In the genomic region with DNA sequence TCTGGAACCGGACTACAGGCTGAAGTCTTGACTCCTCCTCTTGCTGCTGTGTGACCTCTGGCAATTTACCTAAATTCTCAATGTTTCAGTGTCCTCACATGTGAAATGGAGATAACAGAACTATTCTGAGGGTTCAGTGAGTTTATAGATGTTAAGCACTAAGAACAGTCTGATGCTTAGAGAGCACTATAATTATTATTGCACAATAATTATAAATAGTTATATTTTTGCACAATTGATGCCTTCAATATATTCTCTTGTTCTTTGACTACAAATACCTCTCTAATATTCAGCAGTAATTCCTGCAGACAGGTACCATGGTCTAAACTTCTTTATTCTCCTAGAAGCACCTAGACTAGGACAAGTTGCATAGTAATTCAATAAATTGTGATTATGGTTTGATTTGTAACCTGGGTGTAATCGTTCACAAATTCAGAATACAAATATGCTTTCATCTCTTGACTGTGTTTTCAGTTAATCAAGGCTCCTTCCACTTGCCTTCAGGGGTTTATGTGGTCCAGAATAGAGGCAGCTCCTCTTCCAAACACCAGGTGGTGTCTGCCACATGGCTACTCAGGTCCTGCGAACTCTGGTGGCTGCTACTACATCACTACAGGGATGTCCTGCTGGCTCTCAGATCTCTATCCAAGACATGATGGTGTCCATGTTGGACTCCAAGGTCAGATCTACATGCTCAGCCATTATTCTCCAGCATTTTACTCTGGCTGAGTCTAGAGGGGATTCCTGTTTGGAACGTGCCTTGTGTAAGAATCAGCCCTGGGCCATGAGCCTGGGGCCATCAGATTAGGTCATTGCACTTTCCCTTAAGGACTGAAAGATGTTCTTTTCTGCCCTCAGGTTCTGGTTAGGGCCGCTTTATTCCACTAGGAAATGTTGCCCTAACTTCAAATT, we compare ENCODE assay signal across 9 cellular contexts.
DNase-seq lines count a peak whose midpoint lies in the region; ATAC-seq and TF ChIP-seq lines count a peak whose summit lies in the region.
"Had no signal": no experiment of that assay in that cellular context is flagged by ENCODE, and none has a peak within 500 bp of the region (broad histone marks: within the 10 kb centered on the region; RNA-seq: fewer than 3 reads in every experiment).

No MANE protein-coding gene starts in this region.

- peak; percentile 42 for ATAC-seq in GM18502 (IDR thresholded peaks at IDR 0.05; ENCODE audit: poor library complexity, unreplicated experiment)
- peak; percentile 48 for ATAC-seq in HG02571 (IDR thresholded peaks at IDR 0.05; ENCODE audit: unreplicated experiment)
- no peak for ATAC-seq in left lung
- ATAC-seq in GM18520 (IDR thresholded peaks at IDR 0.05; ENCODE audit: unreplicated experiment): no peak

- no peaks in the 10 kb centered on the region for H3K4me1 ChIP-seq in left lung

- no peaks in the 10 kb centered on the region for H3K4me1 Mint-ChIP-seq in immature natural killer cell

- H3K27me3 ChIP-seq in kidney epithelial cell (ENCODE audit: control insufficient read depth, insufficient read depth, low read length) (no peaks in the 10 kb centered on the region), left lung (no peaks in the 10 kb centered on the region)
- H3K27me3 ChIP-seq: SJSA1 had no signal

- H3K27me3 Mint-ChIP-seq in immature natural killer cell (ENCODE audit: low read depth in 3 of 3): peaks cover 0 to 9% (median 3%) of the 10 kb centered on the region in 3 donors

- H3K27ac ChIP-seq in left lung: no peak overlapping the region
- H3K27ac ChIP-seq: SJSA1 had no signal

- peak; percentile 20 for DNase-seq in OCI-M1 (lab: John Stamatoyannopoulos, UW)
- no peak for DNase-seq in kidney epithelial cell (ENCODE audit: low read depth)
- no peak for DNase-seq in left lung
- DNase-seq in DMS153 treated with DMSO at 0.1 percent for 48 hours (lab: John Stamatoyannopoulos, UW; ENCODE audit: unreplicated experiment): no peak
- DNase-seq in immature natural killer cell: no peak

- TF ChIP-seq CTCF in kidney epithelial cell (IDR thresholded peaks at IDR 0.05; ENCODE audit: insufficient read depth, low read length, poor library complexity, severe bottlenecking): peak; percentile 33
- no peak for TF ChIP-seq CTCF in left lung (IDR thresholded peaks at IDR 0.05)

- intact Hi-C loops in left lung (cut with DNase I): no loop called here

- H3K36me3 Mint-ChIP-seq in immature natural killer cell: no peaks in the 10 kb centered on the region

- H3K9me3 ChIP-seq in left lung: no peaks in the 10 kb centered on the region
- H3K9me3 ChIP-seq: SJSA1 had no signal

- H3K27ac Mint-ChIP-seq in immature natural killer cell: no peak overlapping the region

- no peak overlapping the region for H3K4me3 ChIP-seq in kidney epithelial cell (ENCODE audit: low read depth, low read length)
- H3K4me3 ChIP-seq in left lung: no peak overlapping the region
- H3K4me3 ChIP-seq: SJSA1 had no signal

- H3K4me3 Mint-ChIP-seq in immature natural killer cell: no peak overlapping the region

- H3K36me3 ChIP-seq in kidney epithelial cell (ENCODE audit: control insufficient read depth, insufficient read depth, low read length) (no peaks in the 10 kb centered on the region), left lung (no peaks in the 10 kb centered on the region)
- H3K36me3 ChIP-seq: SJSA1 had no signal

- H3K9me3 Mint-ChIP-seq in immature natural killer cell: no peaks in the 10 kb centered on the region

Comparison
In these comparisons a context has a peak if more than half of its experiments do, and no peak if none do; other contexts are left out.
1. ATAC-seq: peak in GM18502 (single experiment) and HG02571 (single experiment); none in left lung (single experiment) and GM18520 (single experiment).